ENCODE assay signal across 25 cellular contexts in genomic region chr2:117406443-117406842, GRCh38.
"Had no signal": no experiment of that assay in that cellular context is flagged by ENCODE, and none has a peak within 500 bp of the region (broad histone marks: within the 10 kb centered on the region; RNA-seq: fewer than 3 reads in every experiment).

No MANE protein-coding gene starts in this region.

- H3K27me3 ChIP-seq: stomach, suprapubic skin, testis, thyroid gland, tibial artery, tibial nerve, transverse colon, upper lobe of left lung, uterus, vagina had no signal

- ATAC-seq: stimulated activated effector memory CD8-positive, alpha-beta T cell treated with anti-CD3 and anti-CD28 coated beads, Interleukin-12 subunit alpha, Interleukin-12 subunit beta, amount 100 ng/mL, for 72 hours; stimulated activated memory B cell treated with anti-CD40 and anti-IgM and Interleukin-4, amounts not matched to agents 10 μg/mL and 1 μg/mL and 100 μg/mL, for 72 hours; stimulated activated naive B cell treated with anti-CD40 and anti-IgM and Interleukin-4, amounts not matched to agents 10 μg/mL and 1 μg/mL and 100 μg/mL, for 72 hours; stimulated activated naive CD8-positive, alpha-beta T cell treated with anti-CD3 and anti-CD28 coated beads, Interleukin-15, amount 100 ng/mL, for 72 hours; stimulated activated naive CD8-positive, alpha-beta T cell treated with anti-CD3 and anti-CD28 coated beads, Interleukin-15, Interleukin-2, amounts not matched to agents 100 U/mL and 50 U/mL, for 24 hours had no signal

- H3K27ac ChIP-seq: stomach, suprapubic skin, testis, thoracic aorta, thyroid gland, tibial artery, tibial nerve, transverse colon, upper lobe of left lung, uterus, vagina had no signal

- DNase-seq: stimulated activated CD4-positive, alpha-beta T cell treated with anti-CD3 and anti-CD28 coated beads, Interleukin-2, amount 100 ng/mL, for 48 hours; stimulated activated CD4-positive, alpha-beta T cell treated with anti-CD3 and anti-CD28 coated beads, Interleukin-4, amount 100 ng/mL, for 1 hour; stimulated activated CD4-positive, alpha-beta T cell treated with anti-CD3 and anti-CD28 coated beads, Interleukin-4, amount 100 ng/mL, for 24 hours; stimulated activated CD4-positive, alpha-beta T cell treated with anti-CD3 and anti-CD28 coated beads, Interleukin-4, amount 100 ng/mL, for 4 hours; stimulated activated CD8-positive, alpha-beta memory T cell treated with anti-CD3 and anti-CD28 coated beads, Interleukin-4, amount 100 ng/mL, for 48 hours; stimulated activated naive B cell treated with anti-CD40 and anti-IgM and Interleukin-4, amounts not matched to agents 10 μg/mL and 1 μg/mL and 100 μg/mL, for 72 hours; stimulated activated naive CD4-positive, alpha-beta T cell; stimulated activated naive CD4-positive, alpha-beta T cell treated with Interleukin-2 at 50 U/mL for 16 hours; stimulated activated naive CD8-positive, alpha-beta T cell treated with anti-CD3 and anti-CD28 coated beads, Interleukin-15, amount 100 ng/mL, for 72 hours; stimulated activated naive CD8-positive, alpha-beta T cell treated with anti-CD3 and anti-CD28 coated beads, Interleukin-15, Interleukin-2, amounts not matched to agents 100 U/mL and 50 U/mL, for 24 hours; stomach; substantia nigra; testis; thyroid gland; tibial artery; transverse colon; trophoblast cell; upper lobe of left lung; uterus had no signal

- H3K9me3 ChIP-seq: stomach, suprapubic skin, testis, thoracic aorta, thyroid gland, tibial artery, tibial nerve, transverse colon, upper lobe of left lung, uterus, vagina had no signal

- H3K36me3 ChIP-seq: stomach, suprapubic skin, thoracic aorta, thyroid gland, tibial artery, tibial nerve, transverse colon, upper lobe of left lung, uterus, vagina had no signal

- H3K4me3 ChIP-seq: stomach, suprapubic skin, testis, thoracic aorta, thyroid gland, tibial artery, tibial nerve, transverse colon, upper lobe of left lung, uterus, vagina had no signal

- H3K4me1 ChIP-seq: stomach, suprapubic skin, testis, thyroid gland, tibial artery, tibial nerve, transverse colon, uterus, vagina had no signal
